26 cellular contexts compared by ENCODE assay signal in the genomic region with DNA sequence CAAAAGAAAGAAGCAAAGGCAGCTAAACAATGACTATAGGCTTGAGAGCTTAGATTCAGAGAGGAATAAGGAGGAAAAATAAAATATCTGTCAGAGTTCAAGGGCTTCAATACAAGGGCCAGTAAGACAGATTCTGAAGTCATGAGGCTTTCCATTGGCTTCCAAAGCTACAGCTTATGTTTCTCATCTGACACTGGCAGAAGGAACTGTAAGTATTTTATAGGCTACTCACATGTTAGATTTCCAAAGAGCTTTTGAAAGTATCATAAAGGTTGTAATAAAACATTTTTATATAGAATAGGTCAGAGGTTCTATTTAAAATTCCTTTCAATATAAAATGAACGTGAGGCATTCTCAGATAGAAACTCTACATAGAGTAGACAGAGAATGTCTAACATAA.
"Had no signal": no experiment of that assay in that cellular context is flagged by ENCODE, and none has a peak within 500 bp of the region (broad histone marks: within the 10 kb centered on the region; RNA-seq: fewer than 3 reads in every experiment).

No MANE protein-coding gene starts in this region.

- H3K4me2 ChIP-seq: hepatocyte, neural progenitor cell, smooth muscle cell had no signal

- H3K79me2 ChIP-seq: hepatocyte, parathyroid adenoma had no signal

- H2AFZ ChIP-seq: hepatocyte, neural progenitor cell, parathyroid adenoma had no signal

- H3K27ac ChIP-seq: heart right ventricle, hepatocyte, left lung, lower lobe of right lung, neural progenitor cell, neutrophil, parathyroid adenoma, psoas muscle, right lobe of liver, stomach, testis, thyroid gland, transverse colon, upper lobe of left lung, vagina had no signal

- DNase-seq: heart right ventricle; islet precursor cell; left lung; lower lobe of right lung; mammary epithelial cell; mesenchymal stem cell; naive thymus-derived CD4-positive, alpha-beta T cell; occipital lobe; psoas muscle; right lobe of liver; stimulated activated CD4-positive, alpha-beta T cell treated with anti-CD3 and anti-CD28 coated beads, Interleukin-1b, Interleukin-23, amount 100 ng/mL, for 48 hours; stimulated activated CD4-positive, alpha-beta T cell treated with anti-CD3 and anti-CD28 coated beads, Interleukin-2, amount 100 ng/mL, for 48 hours; stimulated activated naive B cell treated with anti-CD40 and anti-IgM and Interleukin-4, amounts not matched to agents 10 μg/mL and 1 μg/mL and 100 μg/mL, for 72 hours; stimulated activated naive CD8-positive, alpha-beta T cell treated with anti-CD3 and anti-CD28 coated beads, Interleukin-15, Interleukin-2, amounts not matched to agents 100 U/mL and 50 U/mL, for 24 hours; stomach; testis; thyroid gland; transverse colon; upper lobe of left lung had no signal

- H3K27me3 ChIP-seq: heart right ventricle, hepatocyte, left lung, neural progenitor cell, neutrophil, right lobe of liver, stomach, testis, thyroid gland, transverse colon, upper lobe of left lung, vagina had no signal

- ATAC-seq: heart right ventricle; left lung; lower lobe of right lung; naive thymus-derived CD4-positive, alpha-beta T cell; natural killer cell treated with Interleukin-12 subunit alpha and Interleukin-12 subunit beta and Interleukin-15 and Interleukin-18, amount 100 ng/mL, for 72 hours; psoas muscle; right lobe of liver; stimulated activated naive B cell treated with anti-CD40 and anti-IgM and Interleukin-4, amounts not matched to agents 10 μg/mL and 1 μg/mL and 100 μg/mL, for 72 hours; stimulated activated naive CD8-positive, alpha-beta T cell treated with anti-CD3 and anti-CD28 coated beads, Interleukin-15, Interleukin-2, amounts not matched to agents 100 U/mL and 50 U/mL, for 24 hours had no signal

- H3K4me1 ChIP-seq: heart right ventricle, left lung, lower lobe of right lung, parathyroid adenoma, psoas muscle, right lobe of liver, testis, upper lobe of left lung, vagina had no signal

- H3K9me3 ChIP-seq: left lung, lower lobe of right lung, neutrophil, psoas muscle, right lobe of liver, stomach, testis, thyroid gland, transverse colon, upper lobe of left lung, vagina had no signal

- H3K36me3 ChIP-seq: heart right ventricle, left lung, lower lobe of right lung, neural progenitor cell, neutrophil, right lobe of liver, stomach, thyroid gland, transverse colon, upper lobe of left lung, vagina had no signal

- H3K4me3 ChIP-seq: heart right ventricle, hepatocyte, left lung, lower lobe of right lung, neural progenitor cell, psoas muscle, right lobe of liver, smooth muscle cell, stomach, testis, thyroid gland, transverse colon, upper lobe of left lung, vagina had no signal

- H3K9ac ChIP-seq: neural progenitor cell, parathyroid adenoma had no signal
